27 cellular contexts compared by ENCODE assay signal in genomic region chr22:49188591-49188990, GRCh38.
"Had no signal": no experiment of that assay in that cellular context is flagged by ENCODE, and none has a peak within 500 bp of the region (broad histone marks: within the 10 kb centered on the region; RNA-seq: fewer than 3 reads in every experiment).

No MANE protein-coding gene starts in this region.

- H3K9me3 ChIP-seq: left lung, mucosa of descending colon, prostate gland, testis, thyroid gland, transverse colon, upper lobe of left lung, vagina had no signal

- ATAC-seq: left colon; left lung; mucosa of descending colon; naive thymus-derived CD4-positive, alpha-beta T cell; natural killer cell treated with Interleukin-12 subunit alpha and Interleukin-12 subunit beta and Interleukin-15 and Interleukin-18, amount 100 ng/mL, for 72 hours; right cardiac atrium; sciatic nerve; stimulated activated memory B cell treated with anti-CD40 and anti-IgM and Interleukin-4, amounts not matched to agents 10 μg/mL and 1 μg/mL and 100 μg/mL, for 72 hours; stimulated activated naive CD8-positive, alpha-beta T cell treated with anti-CD3 and anti-CD28 coated beads, Interleukin-15, amount 100 ng/mL, for 72 hours had no signal

- DNase-seq: islet precursor cell; kidney glomerular epithelial cell; left colon; left lung; mesendoderm; mucosa of descending colon; naive thymus-derived CD4-positive, alpha-beta T cell; ovary; retina; right cardiac atrium; stimulated activated CD4-positive, alpha-beta T cell treated with anti-CD3 and anti-CD28 coated beads, Interleukin-4, amount 100 ng/mL, for 24 hours; stimulated activated naive CD4-positive, alpha-beta T cell treated with Interleukin-2 at 50 U/mL for 16 hours; stimulated activated naive CD8-positive, alpha-beta T cell treated with anti-CD3 and anti-CD28 coated beads, Interleukin-15, amount 100 ng/mL, for 72 hours; substantia nigra; testis; thyroid gland; transverse colon; upper lobe of left lung had no signal

- H3K4me3 Mint-ChIP-seq: mesothelial cell of epicardium; naive thymus-derived CD4-positive, alpha-beta T cell; natural killer cell treated with Interleukin-12 subunit alpha and Interleukin-12 subunit beta and Interleukin-15 and Interleukin-18, amount 100 ng/mL, for 72 hours; stimulated activated memory B cell treated with anti-CD40 and anti-IgM and Interleukin-4, amounts not matched to agents 10 μg/mL and 1 μg/mL and 100 μg/mL, for 72 hours; stimulated activated naive CD8-positive, alpha-beta T cell treated with anti-CD3 and anti-CD28 coated beads, Interleukin-15, amount 100 ng/mL, for 72 hours had no signal

- H3K4me1 ChIP-seq: left lung, prostate gland, testis, thyroid gland, transverse colon, vagina had no signal

- H3K9me3 Mint-ChIP-seq: natural killer cell treated with Interleukin-12 subunit alpha and Interleukin-12 subunit beta and Interleukin-15 and Interleukin-18, amount 100 ng/mL, for 72 hours; stimulated activated naive CD8-positive, alpha-beta T cell treated with anti-CD3 and anti-CD28 coated beads, Interleukin-15, amount 100 ng/mL, for 72 hours had no signal

- H3K36me3 Mint-ChIP-seq: mesothelial cell of epicardium; natural killer cell treated with Interleukin-12 subunit alpha and Interleukin-12 subunit beta and Interleukin-15 and Interleukin-18, amount 100 ng/mL, for 72 hours; stimulated activated memory B cell treated with anti-CD40 and anti-IgM and Interleukin-4, amounts not matched to agents 10 μg/mL and 1 μg/mL and 100 μg/mL, for 72 hours had no signal

- H3K27ac ChIP-seq: hepatocyte, left lung, ovary, prostate gland, skin epidermis, testis, thyroid gland, transverse colon, upper lobe of left lung, vagina had no signal

- H3K36me3 ChIP-seq: left lung, ovary, prostate gland, thyroid gland, transverse colon, upper lobe of left lung, vagina had no signal

- H3K27ac Mint-ChIP-seq: mesothelial cell of epicardium; naive thymus-derived CD4-positive, alpha-beta T cell; natural killer cell treated with Interleukin-12 subunit alpha and Interleukin-12 subunit beta and Interleukin-15 and Interleukin-18, amount 100 ng/mL, for 72 hours; stimulated activated memory B cell treated with anti-CD40 and anti-IgM and Interleukin-4, amounts not matched to agents 10 μg/mL and 1 μg/mL and 100 μg/mL, for 72 hours had no signal

- H3K27me3 ChIP-seq: hepatocyte, ovary, testis, thyroid gland, transverse colon, upper lobe of left lung, vagina had no signal

- H3K4me3 ChIP-seq: hepatocyte, left lung, lung, mucosa of descending colon, ovary, prostate gland, skin epidermis, testis, thyroid gland, transverse colon, upper lobe of left lung, vagina had no signal

- H3K4me1 Mint-ChIP-seq: mesothelial cell of epicardium; naive thymus-derived CD4-positive, alpha-beta T cell; stimulated activated memory B cell treated with anti-CD40 and anti-IgM and Interleukin-4, amounts not matched to agents 10 μg/mL and 1 μg/mL and 100 μg/mL, for 72 hours; stimulated activated naive CD8-positive, alpha-beta T cell treated with anti-CD3 and anti-CD28 coated beads, Interleukin-15, amount 100 ng/mL, for 72 hours had no signal
